In genomic region chr6:44387346-44388134, GRCh38 we compare ENCODE assay signal across 8 cellular contexts.
DNase-seq lines count a peak whose midpoint lies in the region; ATAC-seq lines count a peak whose summit lies in the region.

TSS of gene CDC5L (plus strand) at chr6:44387706. CDS start at chr6:44387824, 118 bp downstream.

- ATAC-seq in HG03442 (IDR thresholded peaks at IDR 0.05; ENCODE audit: unreplicated experiment), result peak; percentile 93

- DNase-seq in Ammon's horn (ENCODE audit: low spot score), result peak; percentile 97
- DNase-seq in GM19238 (ENCODE audit: insufficient read length, low spot score), result peak; percentile 86
- peak; percentile 97 for DNase-seq in NCI-H524 treated with DMSO at 0.1 percent for 48 hours (lab: John Stamatoyannopoulos, UW)
- DNase-seq in activated CD4-positive, alpha-beta T cell treated with anti-CD3 and anti-CD28 coated beads for 4 hours, result peak; percentile 88 to 91
- peak; percentile 97 for DNase-seq in kidney glomerular epithelial cell (lab: John Stamatoyannopoulos, UW)
- peak; percentile 67 to 80 for DNase-seq in stimulated activated CD4-positive, alpha-beta T cell treated with anti-CD3 and anti-CD28 coated beads, Interleukin-1b, Interleukin-23, amount 100 ng/mL, for 1 hour (ENCODE audit: low read depth in 2 of 2)

- peak within 1 kb of the TSS; percentile 91 for H3K27ac ChIP-seq in cingulate gyrus (ENCODE audit: low read depth, low read length)

Comparison
In these comparisons a context has a peak if more than half of its experiments do, and no peak if none do; other contexts are left out.
1. Peak in every context shown above with its lines: DNase-seq, ATAC-seq and H3K27ac ChIP-seq.